14 cellular contexts compared by ENCODE assay signal in genomic region chr16:81694494-81695285, GRCh38.
A peak's percentile ranks its signal among the peaks of the same experiment; 100 is the strongest.
DNase-seq lines count a peak whose midpoint lies in the region; ATAC-seq and TF ChIP-seq lines count a peak whose summit lies in the region.
"Had no signal": no experiment of that assay in that cellular context is flagged by ENCODE, and none has a peak within 500 bp of the region (broad histone marks: within the 10 kb centered on the region; RNA-seq: fewer than 3 reads in every experiment).

No MANE protein-coding gene starts in this region.

- H3K36me3 ChIP-seq in GM23338 (ENCODE audit: insufficient read depth) (no peaks in the 10 kb centered on the region), SJSA1 (peaks cover 60% of the 10 kb centered on the region), upper lobe of right lung (peaks cover 40% of the 10 kb centered on the region)

- no peaks in the 10 kb centered on the region; the same call in 1 of the 2 replicates for H4K20me1 ChIP-seq in GM23338 (replicated peaks; ENCODE audit: insufficient read depth)

- H3K4me1 Mint-ChIP-seq in GM23338 = peaks cover 6% of the 10 kb centered on the region

- H3K27me3 ChIP-seq in GM23338 (ENCODE audit: insufficient read depth) (no peaks in the 10 kb centered on the region), SJSA1 (replicated peaks) (no peaks in the 10 kb centered on the region), upper lobe of right lung (no peaks in the 10 kb centered on the region)
- H3K27me3 ChIP-seq: cardiac muscle cell, tibial artery had no signal

- no peak for TF ChIP-seq CTCF in GM23338 (conservative IDR thresholded peaks at IDR 0.05; ENCODE audit: low read depth in 2 of 2)
- TF ChIP-seq CTCF in upper lobe of right lung (IDR thresholded peaks at IDR 0.05) = no peak

- DNase-seq in GM23338 (ENCODE audit: low spot score) (no peak), SJSA1 (ENCODE audit: low read depth in 1 of 2, low spot score in 2 of 2) (peak in 1 of 2 experiments; percentile 30), glomerular endothelial cell (ENCODE audit: extremely low read depth, low read depth, low spot score) (peak; percentile 52), retina (peak; percentile 63), upper lobe of right lung (no peak), NCI-H226 (no peak), inferior parietal cortex (ENCODE audit: extremely low spot score) (no peak)
- DNase-seq: mesendoderm; NCI-H526; stimulated activated CD4-positive, alpha-beta T cell treated with anti-CD3 and anti-CD28 coated beads, Interleukin-1b, Interleukin-23, amount 100 ng/mL, for 48 hours; SW 1271; tibial artery had no signal

- H3F3A ChIP-seq in GM23338 (replicated peaks; ENCODE audit: low read depth) = 0 out of 2 replicates have a peak, but pooled peaks cover 6% of the 10 kb centered on the region

- no peaks in the 10 kb centered on the region for H3K9me3 ChIP-seq in SJSA1 (replicated peaks)
- no peaks in the 10 kb centered on the region for H3K9me3 ChIP-seq in upper lobe of right lung
- H3K9me3 ChIP-seq: tibial artery had no signal

- H3K27me3 Mint-ChIP-seq in GM23338 (ENCODE audit: insufficient read depth, low read depth, poor library complexity) = peaks cover 13% of the 10 kb centered on the region

- H3K4me3 ChIP-seq in GM23338 (no peak overlapping the region), SJSA1 (peak overlapping the region; percentile 27), upper lobe of right lung (no peak overlapping the region)
- H3K4me3 ChIP-seq: cardiac muscle cell, tibial artery had no signal

- no peak overlapping the region for H3K4me2 ChIP-seq in GM23338

- H3K27ac Mint-ChIP-seq in GM23338 = no peak overlapping the region

- H3K4me3 Mint-ChIP-seq in GM23338 = no peak overlapping the region

- peaks cover 7% of the 10 kb centered on the region; the same call in 1 of the 2 replicates for H3K79me2 ChIP-seq in GM23338 (replicated peaks; ENCODE audit: insufficient read depth)

- H3K27ac ChIP-seq in GM23338 (ENCODE audit: low read depth) (peak overlapping the region; percentile 59; the same call in 1 of the 2 replicates), SJSA1 (peak overlapping the region; percentile 98), upper lobe of right lung (no peak overlapping the region)
- H3K27ac ChIP-seq: tibial artery had no signal

- H3K36me3 Mint-ChIP-seq in GM23338 (ENCODE audit: low read depth) = peaks cover 22% of the 10 kb centered on the region

- intact Hi-C loops in upper lobe of right lung (cut with DNase I) = no loop called here

- no peak for ATAC-seq in GM23338
- ATAC-seq in upper lobe of right lung = no peak
- ATAC-seq in HG03469 (IDR thresholded peaks at IDR 0.05; ENCODE audit: unreplicated experiment) = no peak

- H3K4me1 ChIP-seq in GM23338 (ENCODE audit: insufficient read depth) (no peaks in the 10 kb centered on the region), SJSA1 (replicated peaks) (peaks cover 64% of the 10 kb centered on the region), upper lobe of right lung (peaks cover 20% of the 10 kb centered on the region)
- H3K4me1 ChIP-seq: tibial artery had no signal

- H3K9me3 Mint-ChIP-seq in GM23338 = no peaks in the 10 kb centered on the region

- no peaks in the 10 kb centered on the region for H3K9me2 ChIP-seq in GM23338 (ENCODE audit: insufficient read depth)

- H2AFZ ChIP-seq in GM23338 = no peak overlapping the region

TF ChIP-seq in GM23338, 12 proteins besides CTCF, POLR2A, EP300 and RAD21 (continues in another document):
- TF ChIP-seq STAT1 (IDR thresholded peaks at IDR 0.05; ENCODE audit: unreplicated experiment) = no peak
- TF ChIP-seq, protein P1, sequence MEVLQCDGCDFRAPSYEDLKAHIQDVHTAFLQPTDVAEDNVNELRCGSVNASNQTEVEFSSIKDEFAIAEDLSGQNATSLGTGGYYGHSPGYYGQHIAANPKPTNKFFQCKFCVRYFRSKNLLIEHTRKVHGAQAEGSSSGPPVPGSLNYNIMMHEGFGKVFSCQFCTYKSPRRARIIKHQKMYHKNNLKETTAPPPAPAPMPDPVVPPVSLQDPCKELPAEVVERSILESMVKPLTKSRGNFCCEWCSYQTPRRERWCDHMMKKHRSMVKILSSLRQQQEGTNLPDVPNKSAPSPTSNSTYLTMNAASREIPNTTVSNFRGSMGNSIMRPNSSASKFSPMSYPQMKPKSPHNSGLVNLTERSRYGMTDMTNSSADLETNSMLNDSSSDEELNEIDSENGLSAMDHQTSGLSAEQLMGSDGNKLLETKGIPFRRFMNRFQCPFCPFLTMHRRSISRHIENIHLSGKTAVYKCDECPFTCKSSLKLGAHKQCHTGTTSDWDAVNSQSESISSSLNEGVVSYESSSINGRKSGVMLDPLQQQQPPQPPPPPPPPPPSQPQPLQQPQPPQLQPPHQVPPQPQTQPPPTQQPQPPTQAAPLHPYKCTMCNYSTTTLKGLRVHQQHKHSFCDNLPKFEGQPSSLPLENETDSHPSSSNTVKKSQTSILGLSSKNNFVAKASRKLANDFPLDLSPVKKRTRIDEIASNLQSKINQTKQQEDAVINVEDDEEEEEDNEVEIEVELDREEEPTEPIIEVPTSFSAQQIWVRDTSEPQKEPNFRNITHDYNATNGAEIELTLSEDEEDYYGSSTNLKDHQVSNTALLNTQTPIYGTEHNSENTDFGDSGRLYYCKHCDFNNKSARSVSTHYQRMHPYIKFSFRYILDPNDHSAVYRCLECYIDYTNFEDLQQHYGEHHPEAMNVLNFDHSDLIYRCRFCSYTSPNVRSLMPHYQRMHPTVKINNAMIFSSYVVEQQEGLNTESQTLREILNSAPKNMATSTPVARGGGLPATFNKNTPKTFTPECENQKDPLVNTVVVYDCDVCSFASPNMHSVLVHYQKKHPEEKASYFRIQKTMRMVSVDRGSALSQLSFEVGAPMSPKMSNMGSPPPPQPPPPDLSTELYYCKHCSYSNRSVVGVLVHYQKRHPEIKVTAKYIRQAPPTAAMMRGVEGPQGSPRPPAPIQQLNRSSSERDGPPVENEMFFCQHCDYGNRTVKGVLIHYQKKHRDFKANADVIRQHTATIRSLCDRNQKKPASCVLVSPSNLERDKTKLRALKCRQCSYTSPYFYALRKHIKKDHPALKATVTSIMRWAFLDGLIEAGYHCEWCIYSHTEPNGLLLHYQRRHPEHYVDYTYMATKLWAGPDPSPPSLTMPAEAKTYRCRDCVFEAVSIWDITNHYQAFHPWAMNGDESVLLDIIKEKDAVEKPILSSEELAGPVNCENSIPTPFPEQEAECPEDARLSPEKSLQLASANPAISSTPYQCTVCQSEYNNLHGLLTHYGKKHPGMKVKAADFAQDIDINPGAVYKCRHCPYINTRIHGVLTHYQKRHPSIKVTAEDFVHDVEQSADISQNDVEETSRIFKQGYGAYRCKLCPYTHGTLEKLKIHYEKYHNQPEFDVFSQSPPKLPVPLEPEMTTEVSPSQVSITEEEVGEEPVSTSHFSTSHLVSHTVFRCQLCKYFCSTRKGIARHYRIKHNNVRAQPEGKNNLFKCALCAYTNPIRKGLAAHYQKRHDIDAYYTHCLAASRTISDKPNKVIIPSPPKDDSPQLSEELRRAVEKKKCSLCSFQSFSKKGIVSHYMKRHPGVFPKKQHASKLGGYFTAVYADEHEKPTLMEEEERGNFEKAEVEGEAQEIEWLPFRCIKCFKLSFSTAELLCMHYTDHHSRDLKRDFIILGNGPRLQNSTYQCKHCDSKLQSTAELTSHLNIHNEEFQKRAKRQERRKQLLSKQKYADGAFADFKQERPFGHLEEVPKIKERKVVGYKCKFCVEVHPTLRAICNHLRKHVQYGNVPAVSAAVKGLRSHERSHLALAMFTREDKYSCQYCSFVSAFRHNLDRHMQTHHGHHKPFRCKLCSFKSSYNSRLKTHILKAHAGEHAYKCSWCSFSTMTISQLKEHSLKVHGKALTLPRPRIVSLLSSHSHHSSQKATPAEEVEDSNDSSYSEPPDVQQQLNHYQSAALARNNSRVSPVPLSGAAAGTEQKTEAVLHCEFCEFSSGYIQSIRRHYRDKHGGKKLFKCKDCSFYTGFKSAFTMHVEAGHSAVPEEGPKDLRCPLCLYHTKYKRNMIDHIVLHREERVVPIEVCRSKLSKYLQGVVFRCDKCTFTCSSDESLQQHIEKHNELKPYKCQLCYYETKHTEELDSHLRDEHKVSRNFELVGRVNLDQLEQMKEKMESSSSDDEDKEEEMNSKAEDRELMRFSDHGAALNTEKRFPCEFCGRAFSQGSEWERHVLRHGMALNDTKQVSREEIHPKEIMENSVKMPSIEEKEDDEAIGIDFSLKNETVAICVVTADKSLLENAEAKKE (CRISPR knock-in tag; IDR thresholded peaks at IDR 0.05) = no peak
- no peak for TF ChIP-seq POLR2AphosphoS5 (IDR thresholded peaks at IDR 0.05; ENCODE audit: low read depth)
- TF ChIP-seq ETS1 (IDR thresholded peaks at IDR 0.05) = no peak
- TF ChIP-seq CREB1 (CRISPR knock-in tag; IDR thresholded peaks at IDR 0.05; ENCODE audit: low read depth) = no peak
- no peak for TF ChIP-seq NANOG (IDR thresholded peaks at IDR 0.05; ENCODE audit: borderline replicate concordance)
- TF ChIP-seq ZNF331 (CRISPR knock-in tag; IDR thresholded peaks at IDR 0.05; ENCODE audit: low read depth) = no peak
- TF ChIP-seq EZH2phosphoT487 (IDR thresholded peaks at IDR 0.05; ENCODE audit: unreplicated experiment) = no peak

Comparison
In these comparisons a context has a peak if more than half of its experiments do, and no peak if none do; other contexts are left out.
1. DNase-seq: peak in glomerular endothelial cell (single experiment) and retina (single experiment); none in GM23338 (single experiment), upper lobe of right lung (single experiment), NCI-H226 (single experiment) and inferior parietal cortex (single experiment).